ENCODE assay signal across 17 cellular contexts in the genomic region with DNA sequence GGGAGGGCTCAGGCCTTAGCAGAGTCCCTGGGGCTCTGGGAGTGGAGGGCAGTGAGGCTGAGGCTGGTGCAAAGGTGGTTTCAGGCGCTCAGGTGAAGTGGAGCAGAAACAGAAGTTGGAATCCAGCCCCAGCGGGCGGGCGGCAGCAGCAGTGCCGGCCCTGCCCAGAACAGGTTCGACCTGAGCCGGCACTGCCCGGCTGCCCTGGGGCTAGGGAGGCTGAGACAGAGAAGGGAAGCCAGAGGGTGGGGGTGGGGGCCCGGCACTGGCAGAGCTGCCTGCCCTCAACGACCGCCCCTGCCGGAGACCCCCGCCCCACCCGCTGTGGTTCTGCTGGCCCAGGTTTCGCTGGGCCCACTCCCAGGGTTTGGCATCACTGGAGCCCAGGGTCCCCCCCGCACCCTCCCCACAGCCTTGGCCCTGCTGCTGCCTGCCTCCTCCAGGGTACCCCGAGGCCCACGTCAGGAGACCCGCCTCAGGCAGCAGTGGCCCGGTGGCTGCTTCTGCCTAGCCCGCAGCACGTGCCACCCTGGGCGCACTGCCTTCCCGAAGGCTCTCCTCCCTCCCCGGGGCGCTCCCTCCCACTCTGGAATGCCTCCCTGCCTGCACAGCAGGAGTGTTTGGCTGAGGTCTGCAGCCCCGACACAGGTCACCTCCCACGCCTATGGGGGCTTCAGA. TPM values are rescaled to one million over a fixed set of nuclear protein-coding genes. Genes with fewer than 3 reads are reported as not detected.
DNase-seq lines count a peak whose midpoint lies in the region; ATAC-seq and TF ChIP-seq lines count a peak whose summit lies in the region.
"Had no signal": no experiment of that assay in that cellular context is flagged by ENCODE, and none has a peak within 500 bp of the region (broad histone marks: within the 10 kb centered on the region; RNA-seq: fewer than 3 reads in every experiment).

No MANE protein-coding gene starts in this region.

- WGBS in hepatocyte (ENCODE audit: low lambda C conversion rate, missing lambda C conversion rate) = 90% methylated on average over 9 of the region's 28 CpGs
- 43% methylated on average over 27 of the region's 28 CpGs for WGBS in prostate gland

- no peak for ATAC-seq in GM18498 (IDR thresholded peaks at IDR 0.05; ENCODE audit: unreplicated experiment)
- ATAC-seq in HG03457 (IDR thresholded peaks at IDR 0.05; ENCODE audit: unreplicated experiment) = no peak

- no peak overlapping the region for H3K4me3 ChIP-seq in Peyer's patch
- no peak overlapping the region for H3K4me3 ChIP-seq in hepatocyte
- no peak overlapping the region for H3K4me3 ChIP-seq in prostate gland

- TF ChIP-seq CTCF in Peyer's patch (IDR thresholded peaks at IDR 0.05) (no peak), hepatocyte (IDR thresholded peaks at IDR 0.05; ENCODE audit: poor library complexity) (no peak), prostate gland (IDR thresholded peaks at IDR 0.05) (peak in 1 of 4 experiments; percentile 8)

- TF ChIP-seq POLR2A in Peyer's patch (IDR thresholded peaks at IDR 0.05) (no peak), prostate gland (IDR thresholded peaks at IDR 0.05) (no peak)

- H3K36me3 ChIP-seq in Peyer's patch = no peaks in the 10 kb centered on the region
- H3K36me3 ChIP-seq in hepatocyte (replicated peaks; ENCODE audit: insufficient read depth, low read depth) = no peaks in the 10 kb centered on the region
- no peaks in the 10 kb centered on the region for H3K36me3 ChIP-seq in prostate gland

- H3K9me3 ChIP-seq in Peyer's patch (no peaks in the 10 kb centered on the region), hepatocyte (ENCODE audit: low read depth) (no peaks in the 10 kb centered on the region), prostate gland (no peaks in the 10 kb centered on the region)
- H3K9me3 ChIP-seq: SK-N-SH had no signal

- no peak overlapping the region for H3K27ac ChIP-seq in Peyer's patch
- no peak overlapping the region for H3K27ac ChIP-seq in hepatocyte
- peak overlapping the region; percentile 84 to 93 for H3K27ac ChIP-seq in prostate gland

- H3K27me3 Mint-ChIP-seq in activated naive CD8-positive, alpha-beta T cell treated with anti-CD3 and anti-CD28 coated beads for 36 hours = no peaks in the 10 kb centered on the region

- H3K4me1 ChIP-seq in Peyer's patch (no peaks in the 10 kb centered on the region), hepatocyte (ENCODE audit: insufficient read depth) (no peaks in the 10 kb centered on the region), prostate gland (replicated peaks) (peaks cover 18% of the 10 kb centered on the region)

- no peaks in the 10 kb centered on the region for H3K9me3 Mint-ChIP-seq in activated naive CD8-positive, alpha-beta T cell treated with anti-CD3 and anti-CD28 coated beads for 36 hours

- H3K27me3 ChIP-seq in Peyer's patch (no peaks in the 10 kb centered on the region), hepatocyte (no peaks in the 10 kb centered on the region), prostate gland (replicated peaks; ENCODE audit: insufficient read depth) (no peaks in the 10 kb centered on the region)

- no peak overlapping the region for H3K27ac Mint-ChIP-seq in activated naive CD8-positive, alpha-beta T cell treated with anti-CD3 and anti-CD28 coated beads for 36 hours
- H3K27ac Mint-ChIP-seq: B cell, IgD-negative memory B cell had no signal

- no peaks in the 10 kb centered on the region for H3K79me2 ChIP-seq in hepatocyte

- DNase-seq in ELF-1 (ENCODE audit: low read depth, low spot score) = peak; percentile 84
- DNase-seq in Peyer's patch = peak in 2 of 3 donors; percentile 43 to 46
- DNase-seq in hepatocyte (ENCODE audit: low spot score) = peak; percentile 19
- DNase-seq in prostate gland (ENCODE audit: low spot score) = peak; percentile 85
- DNase-seq in superior temporal gyrus (ENCODE audit: extremely low spot score) = no peak
- no peak for DNase-seq in activated naive CD8-positive, alpha-beta T cell treated with anti-CD3 and anti-CD28 coated beads for 36 hours
- DNase-seq: activated gamma-delta T cell; effector CD4-positive, alpha-beta T cell; NCI-H1105 treated with DMSO at 0.1 percent for 48 hours; NCI-H226; SK-N-SH; substantia nigra had no signal

- no peak overlapping the region for H3K4me2 ChIP-seq in hepatocyte
- H3K4me2 ChIP-seq: SK-N-SH had no signal

- H3K36me3 Mint-ChIP-seq in activated naive CD8-positive, alpha-beta T cell treated with anti-CD3 and anti-CD28 coated beads for 36 hours = no peaks in the 10 kb centered on the region
- H3K36me3 Mint-ChIP-seq: brain, IgD-negative memory B cell had no signal

- H2AFZ ChIP-seq in hepatocyte = no peak overlapping the region

- no peaks in the 10 kb centered on the region for H4K20me1 ChIP-seq in hepatocyte (ENCODE audit: insufficient read depth, poor library complexity, severe bottlenecking)

- intact Hi-C loops in prostate gland (cut with DNase I) = no loop called here

- no peaks in the 10 kb centered on the region for H3K9me2 ChIP-seq in hepatocyte (replicated peaks; ENCODE audit: insufficient read depth)
- H3K9me2 ChIP-seq: SK-N-SH had no signal

- H3K4me1 Mint-ChIP-seq in activated naive CD8-positive, alpha-beta T cell treated with anti-CD3 and anti-CD28 coated beads for 36 hours = no peaks in the 10 kb centered on the region
- H3K4me1 Mint-ChIP-seq: B cell, brain, IgD-negative memory B cell had no signal

- H3K4me3 Mint-ChIP-seq in activated naive CD8-positive, alpha-beta T cell treated with anti-CD3 and anti-CD28 coated beads for 36 hours = no peak overlapping the region
- H3K4me3 Mint-ChIP-seq: B cell, brain had no signal

RNA-seq across cellular contexts. Expression of a gene that starts 13.2 kb away (rescaled TPM):
- total RNA-seq in Peyer's patch (10 to 100 TPM in 1 of 4 donors, 1 to 10 TPM in 3; 7.5 to 11.9 (median 8.4) TPM), hepatocyte (3.3 and 5.6 TPM in 2 replicates), prostate gland (1 to 10 TPM; 3.9 to 7.9 TPM)
- polyA plus RNA-seq in hepatocyte = 5.8 and 7.9 TPM in 2 replicates
- total RNA-seq in activated naive CD8-positive, alpha-beta T cell treated with anti-CD3 and anti-CD28 coated beads for 36 hours = 1 to 10 TPM; 2.5 to 2.9 TPM
- polyA plus RNA-seq: SK-N-SH had no signal

RNA-seq across cellular contexts. Expression of a gene that starts 44.6 kb away (rescaled TPM):
- total RNA-seq in Peyer's patch = 1 to 10 TPM in 3 of 4 donors, not detected in 1; 1.1 to 9.9 (median 1.3) TPM
- 0.17 TPM in 1 of 2 replicates, not detected in the other for total RNA-seq in hepatocyte
- polyA plus RNA-seq in hepatocyte = 0.43 and 0.68 TPM in 2 replicates
- total RNA-seq in prostate gland = under 1 TPM in 1 of 2 donors, not detected in 1; 0.85 TPM
- total RNA-seq in activated naive CD8-positive, alpha-beta T cell treated with anti-CD3 and anti-CD28 coated beads for 36 hours = 1 to 10 TPM; 2.5 to 2.6 TPM

RNA-seq across cellular contexts. Expression of a gene that starts 44.7 kb away (rescaled TPM):
- total RNA-seq in Peyer's patch = 1 to 10 TPM in 2 of 4 donors, not detected in 2; 1.6 to 1.7 TPM
- 1.5 and 5.0 TPM in 2 replicates for total RNA-seq in hepatocyte
- polyA plus RNA-seq in hepatocyte = 4.8 and 7.0 TPM in 2 replicates
- not detected for total RNA-seq in prostate gland
- 1 to 10 TPM; 5.4 to 5.5 TPM for total RNA-seq in activated naive CD8-positive, alpha-beta T cell treated with anti-CD3 and anti-CD28 coated beads for 36 hours

Comparison
In these comparisons a context has a peak if more than half of its experiments do, and no peak if none do; other contexts are left out.
1. DNase-seq: peak in ELF-1 (single experiment), Peyer's patch (2 of 3), hepatocyte (single experiment) and prostate gland (single experiment); none in superior temporal gyrus (single experiment) and activated naive CD8-positive, alpha-beta T cell treated with anti-CD3 and anti-CD28 coated beads for 36 hours (single experiment).
2. H3K27ac ChIP-seq: peak in prostate gland (2 of 2); none in Peyer's patch (0 of 4) and hepatocyte (single experiment).